12 cellular contexts compared by ENCODE assay signal in genomic region chr13:94384217-94384905, GRCh38.
"Had no signal": no experiment of that assay in that cellular context is flagged by ENCODE, and none has a peak within 500 bp of the region (broad histone marks: within the 10 kb centered on the region; RNA-seq: fewer than 3 reads in every experiment).

No MANE protein-coding gene starts in this region.

- H3K4me3 ChIP-seq: gastrocnemius medialis, heart right ventricle, lower lobe of right lung, right atrium auricular region, thyroid gland had no signal

- H3K27me3 ChIP-seq: gastrocnemius medialis, heart right ventricle, right atrium auricular region, thyroid gland had no signal

- H3K4me1 ChIP-seq: gastrocnemius medialis, lower lobe of right lung, right atrium auricular region, thyroid gland had no signal

- H3K9me3 ChIP-seq: gastrocnemius medialis, lower lobe of right lung, right atrium auricular region, thyroid gland had no signal

- DNase-seq: activated CD4-positive, alpha-beta T cell treated with anti-CD3 and anti-CD28 coated beads, Interleukin-2, amount 50 U/mL, for 48 hours; activated CD4-positive, CD25-positive, alpha-beta regulatory T cell treated with anti-CD3 and anti-CD28 coated beads, Interleukin-2, amount 50 U/mL, for 72 hours; activated naive CD4-positive, alpha-beta T cell treated with anti-CD3 and anti-CD28 coated beads for 36 hours; dermis blood vessel endothelial cell; gastrocnemius medialis; heart right ventricle; left colon; lower lobe of right lung; nucleus accumbens; stimulated activated CD4-positive, alpha-beta T cell treated with anti-CD3 and anti-CD28 coated beads, Interleukin-2, amount 100 ng/mL, for 48 hours; thyroid gland had no signal

- H3K36me3 ChIP-seq: gastrocnemius medialis, heart right ventricle, lower lobe of right lung, right atrium auricular region, thyroid gland had no signal

- H3K27ac ChIP-seq: gastrocnemius medialis, heart right ventricle, lower lobe of right lung, right atrium auricular region, thyroid gland had no signal
